ENCODE assay signal across 2 cellular contexts in genomic region chr20:51487525-51488279, GRCh38.
TF ChIP-seq lines count a peak whose summit lies in the region.

No MANE protein-coding gene starts in this region.

TF ChIP-seq in HCT116, 20 proteins besides CTCF, POLR2A, EP300 and RAD21 (continued from another document):
- TF ChIP-seq ZFX (IDR thresholded peaks at IDR 0.05) (no peak), ATF3 (IDR thresholded peaks at IDR 0.05) (no peak), REST (IDR thresholded peaks at IDR 0.05; ENCODE audit: low read depth) (no peak), ELF1 (IDR thresholded peaks at IDR 0.05; ENCODE audit: borderline replicate concordance, low read depth) (no peak), EGR1 (IDR thresholded peaks at IDR 0.05; ENCODE audit: low read depth) (peak; percentile 93), ZNF274 (IDR thresholded peaks at IDR 0.05; ENCODE audit: low read depth, low read length) (no peak), YY1 (IDR thresholded peaks at IDR 0.05; ENCODE audit: extremely low read depth, insufficient replicate concordance, low read depth, low read length) (no peak), MAX (IDR thresholded peaks at IDR 0.05) (no peak; the same call in 1 of the 2 replicates), POLR2AphosphoS5 (IDR thresholded peaks at IDR 0.05; ENCODE audit: low read depth, low read length) (peak; percentile 53), ZBTB33 (IDR thresholded peaks at IDR 0.05; ENCODE audit: extremely low read depth, insufficient replicate concordance, low read length) (no peak), SP1 (IDR thresholded peaks at IDR 0.05; ENCODE audit: low read depth) (peak; percentile 75)

TF ChIP-seq in SK-N-SH, 30 proteins besides CTCF, POLR2A, EP300 and RAD21 (continued from another document):
- TF ChIP-seq PBX3 (IDR thresholded peaks at IDR 0.05): peak; percentile 84
- no peak for TF ChIP-seq POLR2AphosphoS5 (IDR thresholded peaks at IDR 0.05; ENCODE audit: low read depth, low read length)
- peak; percentile 54 for TF ChIP-seq TCF12 (IDR thresholded peaks at IDR 0.05)
- TF ChIP-seq EZH2phosphoT487 (IDR thresholded peaks at IDR 0.05; ENCODE audit: borderline replicate concordance, low read depth): no peak
- no peak for TF ChIP-seq MEF2A (IDR thresholded peaks at IDR 0.05; ENCODE audit: borderline replicate concordance, low read depth)
- TF ChIP-seq FOSL2 (IDR thresholded peaks at IDR 0.05; ENCODE audit: borderline replicate concordance, low read depth): peak; percentile 71; the same call in 1 of the 2 replicates
- no peak for TF ChIP-seq USF1 (IDR thresholded peaks at IDR 0.05; ENCODE audit: borderline replicate concordance, low read depth)
- 0 out of 2 replicates have a peak, but pooled peaks have one; percentile 25 for TF ChIP-seq RXRA (IDR thresholded peaks at IDR 0.05; ENCODE audit: borderline replicate concordance, low read depth)
- no peak for TF ChIP-seq SIN3A (IDR thresholded peaks at IDR 0.05; ENCODE audit: borderline replicate concordance, low read depth, low read length)
